In genomic region chr11:65615229-65615949, GRCh38 we compare ENCODE assay signal across 1 cellular context.
TF ChIP-seq lines count a peak whose summit lies in the region.

TSS of gene PCNX3 (plus strand) at chr11:65615776. CDS start at chr11:65616312, 536 bp downstream.

TF ChIP-seq in IMR-90, 13 proteins besides CTCF, POLR2A, EP300 and RAD21 (continued from another document):
- no peak; the same call in 1 of the 2 replicates for TF ChIP-seq NFE2L2 (IDR thresholded peaks at IDR 0.05; ENCODE audit: low read depth, low read length)
- TF ChIP-seq CEBPB (IDR thresholded peaks at IDR 0.05; ENCODE audit: low read depth, low read length) = peak; percentile 57
- no peak for TF ChIP-seq RCOR1 (IDR thresholded peaks at IDR 0.05; ENCODE audit: insufficient replicate concordance, low read length)
- TF ChIP-seq MAZ (IDR thresholded peaks at IDR 0.05; ENCODE audit: borderline replicate concordance, low read depth, low read length) = peak; percentile 73; the same call in 1 of the 2 replicates
- peak; percentile 69; the same call in 1 of the 2 replicates for TF ChIP-seq MXI1 (IDR thresholded peaks at IDR 0.05; ENCODE audit: borderline replicate concordance, low read depth, low read length)
- TF ChIP-seq MAFK (IDR thresholded peaks at IDR 0.05; ENCODE audit: low read depth, low read length) = peak; percentile 3; the same call in 1 of the 2 replicates
